33 cellular contexts compared by ENCODE assay signal in genomic region chr11:133829566-133829965, GRCh38. TPM values are rescaled to one million over a fixed set of nuclear protein-coding genes. Genes with fewer than 3 reads are reported as not detected.
"Had no signal": no experiment of that assay in that cellular context is flagged by ENCODE, and none has a peak within 500 bp of the region (broad histone marks: within the 10 kb centered on the region; RNA-seq: fewer than 3 reads in every experiment).

No MANE protein-coding gene starts in this region.

- H3K9me3 Mint-ChIP-seq: dendritic cell treated with granulocyte-macrophage colony-stimulating factor and Interleukin-4, amounts not matched to agents 40 ng/mL and 50 ng/mL, for 4 days; effector memory CD8-positive, alpha-beta T cell; mesothelial cell of epicardium; naive thymus-derived CD4-positive, alpha-beta T cell had no signal

- ATAC-seq: effector memory CD8-positive, alpha-beta T cell; gastrocnemius medialis; heart right ventricle; left cardiac atrium; left lung; left ventricle myocardium superior; lower lobe of right lung; mucosa of descending colon; naive thymus-derived CD4-positive, alpha-beta T cell had no signal

- H3K27ac Mint-ChIP-seq: dendritic cell treated with granulocyte-macrophage colony-stimulating factor and Interleukin-4, amounts not matched to agents 40 ng/mL and 50 ng/mL, for 4 days; effector memory CD8-positive, alpha-beta T cell; endodermal cell; mesothelial cell of epicardium; naive thymus-derived CD4-positive, alpha-beta T cell had no signal

- H3K27me3 ChIP-seq: left lung had no signal

- DNase-seq: cortex of kidney; effector CD8-positive, alpha-beta T cell; effector memory CD8-positive, alpha-beta T cell; endodermal cell; erythroblast; esophagus squamous epithelium; foreskin fibroblast; foreskin melanocyte; gastrocnemius medialis; glutamatergic neuron; heart right ventricle; hippocampal formation; left cardiac atrium; left lung; left ventricle myocardium superior; lower lobe of right lung; mesenchymal stem cell; mucosa of descending colon; naive thymus-derived CD4-positive, alpha-beta T cell had no signal

- H3K27ac ChIP-seq: epithelial cell of prostate, esophagus squamous epithelium, gastrocnemius medialis, heart right ventricle, left lung, lower lobe of right lung had no signal

- H3K4me1 Mint-ChIP-seq: endodermal cell, mesothelial cell of epicardium had no signal

- H3K4me1 ChIP-seq: gastrocnemius medialis, heart right ventricle, left lung, lower lobe of right lung had no signal

- H3K27me3 Mint-ChIP-seq: dendritic cell treated with granulocyte-macrophage colony-stimulating factor and Interleukin-4, amounts not matched to agents 40 ng/mL and 50 ng/mL, for 4 days had no signal

- H3K4me3 ChIP-seq: esophagus squamous epithelium, gastrocnemius medialis, heart right ventricle, left lung, lower lobe of right lung, mucosa of descending colon had no signal

- FAIRE-seq: colon, endometrium, islet of Langerhans, keratinocyte had no signal

- H3K4me3 Mint-ChIP-seq: dendritic cell treated with granulocyte-macrophage colony-stimulating factor and Interleukin-4, amounts not matched to agents 40 ng/mL and 50 ng/mL, for 4 days; effector memory CD8-positive, alpha-beta T cell; endodermal cell; mesothelial cell of epicardium; naive thymus-derived CD4-positive, alpha-beta T cell had no signal

- H3K36me3 ChIP-seq: esophagus squamous epithelium, gastrocnemius medialis, heart right ventricle, left lung, lower lobe of right lung had no signal

- H3K9me3 ChIP-seq: esophagus squamous epithelium, gastrocnemius medialis, heart right ventricle, left lung, lower lobe of right lung, mucosa of descending colon had no signal

- H3K36me3 Mint-ChIP-seq: mesothelial cell of epicardium; naive thymus-derived CD4-positive, alpha-beta T cell had no signal

RNA-seq across cellular contexts. Expression of gene SPATA19, which starts 15.7 kb away (rescaled TPM):
- total RNA-seq: dermis microvascular lymphatic vessel endothelial cell; endodermal cell; esophagus squamous epithelium; gastrocnemius medialis; glomerular endothelial cell; kidney epithelial cell; left cardiac atrium; left lung; left ventricle myocardium superior; lower leg skin; lower lobe of right lung; lung microvascular endothelial cell; mesenteric fat pad; mesothelial cell of epicardium; mucosa of descending colon; myocyte; naive thymus-derived CD4-positive, alpha-beta T cell had no signal
- polyA plus RNA-seq: naive thymus-derived CD4-positive, alpha-beta T cell had no signal
